In genomic region chr6:14454467-14454763, GRCh38 we compare ENCODE assay signal across 13 cellular contexts.
DNase-seq lines count a peak whose midpoint lies in the region; ATAC-seq and TF ChIP-seq lines count a peak whose summit lies in the region.
"Had no signal": no experiment of that assay in that cellular context is flagged by ENCODE, and none has a peak within 500 bp of the region (broad histone marks: within the 10 kb centered on the region; RNA-seq: fewer than 3 reads in every experiment).

No MANE protein-coding gene starts in this region.

- H3K36me3 Mint-ChIP-seq in T-helper 17 cell (ENCODE audit: low read depth), result no peaks in the 10 kb centered on the region
- H3K36me3 Mint-ChIP-seq in activated naive CD4-positive, alpha-beta T cell treated with anti-CD3 and anti-CD28 coated beads, Interleukin-2, amount 50 U/mL, for 72 hours, result peaks cover 0 to 21% of the 10 kb centered on the region in 2 donors
- peaks cover 22% of the 10 kb centered on the region for H3K36me3 Mint-ChIP-seq in stimulated activated memory B cell treated with anti-CD40 and anti-IgM and Interleukin-4, amounts not matched to agents 10 μg/mL and 1 μg/mL and 100 μg/mL, for 72 hours

- no peak overlapping the region for H2AK5ac ChIP-seq in trophoblast cell (ENCODE audit: low read length)

- WGBS in thyroid gland, 2 donors, result 79 to 88% methylated on average over 4 of the region's 4 CpGs
- no CpG with 5 or more reads among the region's 4 CpGs for WGBS in trophoblast cell (ENCODE audit: extremely low coverage, insufficient coverage, insufficient read length)

- H3K4ac ChIP-seq in trophoblast cell (ENCODE audit: low read depth, low read length), result no peak overlapping the region

- no peak overlapping the region for H2BK5ac ChIP-seq in trophoblast cell (ENCODE audit: low read depth, low read length, poor library complexity)

- no peak overlapping the region for H2BK12ac ChIP-seq in trophoblast cell (ENCODE audit: low read length)

- H3K79me2 ChIP-seq in trophoblast cell (ENCODE audit: control insufficient read depth, insufficient read depth, low read length, poor library complexity), result no peaks in the 10 kb centered on the region

- no peak overlapping the region for H3K4me2 ChIP-seq in trophoblast cell (ENCODE audit: low read length)

- H3K27ac Mint-ChIP-seq in T-helper 17 cell, result no peak overlapping the region
- peak overlapping the region; percentile 53 to 94 for H3K27ac Mint-ChIP-seq in activated naive CD4-positive, alpha-beta T cell treated with anti-CD3 and anti-CD28 coated beads, Interleukin-2, amount 50 U/mL, for 72 hours
- H3K27ac Mint-ChIP-seq in stimulated activated memory B cell treated with anti-CD40 and anti-IgM and Interleukin-4, amounts not matched to agents 10 μg/mL and 1 μg/mL and 100 μg/mL, for 72 hours, result peak overlapping the region; percentile 47
- H3K27ac Mint-ChIP-seq: activated B cell treated with CpG ODN at 0.5 μM for 24 hours had no signal

- TF ChIP-seq CTCF in thyroid gland (IDR thresholded peaks at IDR 0.05), result no peak

- intact Hi-C loops in thyroid gland (cut with DNase I), result no loop called here

- no peaks in the 10 kb centered on the region for H3K79me1 ChIP-seq in trophoblast cell (ENCODE audit: low read length)

- no peak overlapping the region for H3K23ac ChIP-seq in trophoblast cell (ENCODE audit: low read length)

- H4K12ac ChIP-seq in trophoblast cell (ENCODE audit: low read depth, low read length), result no peak overlapping the region

- no peak overlapping the region for H4K91ac ChIP-seq in trophoblast cell (ENCODE audit: low read depth, low read length)

- H3K27ac ChIP-seq in thyroid gland (no peak overlapping the region), trophoblast cell (ENCODE audit: low read depth, low read length) (no peak overlapping the region)
- H3K27ac ChIP-seq: 22Rv1, breast epithelium, ovary had no signal

- H3K4me1 Mint-ChIP-seq in T-helper 17 cell, result peaks cover 48% of the 10 kb centered on the region
- peaks cover 14% of the 10 kb centered on the region for H3K4me1 Mint-ChIP-seq in stimulated activated memory B cell treated with anti-CD40 and anti-IgM and Interleukin-4, amounts not matched to agents 10 μg/mL and 1 μg/mL and 100 μg/mL, for 72 hours

- H3K4me1 ChIP-seq in thyroid gland (peaks cover 0 to 5% of the 10 kb centered on the region in 2 donors), trophoblast cell (ENCODE audit: control insufficient read depth in 1 of 2, insufficient read depth in 2 of 2, low read length in 2 of 2) (peaks cover 0 to 3% of the 10 kb centered on the region in 2 experiments)

- ATAC-seq in T-helper 17 cell, result peak; percentile 36
- peak in 1 of 2 donors; percentile 36 for ATAC-seq in activated naive CD4-positive, alpha-beta T cell treated with anti-CD3 and anti-CD28 coated beads, Interleukin-2, amount 50 U/mL, for 72 hours
- ATAC-seq in stimulated activated memory B cell treated with anti-CD40 and anti-IgM and Interleukin-4, amounts not matched to agents 10 μg/mL and 1 μg/mL and 100 μg/mL, for 72 hours, result no peak

- H3K36me3 ChIP-seq in thyroid gland, result no peaks in the 10 kb centered on the region
- H3K36me3 ChIP-seq in trophoblast cell (ENCODE audit: control insufficient read depth in 1 of 2, insufficient read depth in 2 of 2, low read length in 2 of 2), result no peaks in the 10 kb centered on the region
- H3K36me3 ChIP-seq: breast epithelium, ovary had no signal

- H4K8ac ChIP-seq in trophoblast cell (ENCODE audit: low read depth, low read length), result no peak overlapping the region

- H3K9ac ChIP-seq in trophoblast cell (ENCODE audit: low read length), result no peak overlapping the region

- peak; percentile 34 to 56 (median 55) for DNase-seq in NCI-H1417 (lab: John Stamatoyannopoulos, UW)
- DNase-seq in NCI-H1417 treated with DMSO at 0.1 percent for 48 hours (lab: John Stamatoyannopoulos, UW), result no peak
- no peak for DNase-seq in T-helper 17 cell
- peak in 1 of 2 donors; percentile 38 for DNase-seq in activated naive CD4-positive, alpha-beta T cell treated with anti-CD3 and anti-CD28 coated beads, Interleukin-2, amount 50 U/mL, for 72 hours (ENCODE audit: low spot score in 2 of 2)
- no peak for DNase-seq in thyroid gland
- DNase-seq in iPS-NIHi11 (ENCODE audit: low spot score), result no peak
- DNase-seq in trophoblast cell, result no peak
- DNase-seq: activated B cell treated with CpG ODN at 0.5 μM for 24 hours, kidney glomerular epithelial cell, ovary had no signal

- H3K27me3 ChIP-seq in thyroid gland (no peaks in the 10 kb centered on the region), trophoblast cell (ENCODE audit: insufficient read depth, low read length) (no peaks in the 10 kb centered on the region)
- H3K27me3 ChIP-seq: breast epithelium, ovary had no signal

- no peaks in the 10 kb centered on the region for H3K9me3 ChIP-seq in T-helper 17 cell (ENCODE audit: control insufficient read depth, low read length, poor library complexity, severe bottlenecking)
- no peaks in the 10 kb centered on the region for H3K9me3 ChIP-seq in thyroid gland
- no peaks in the 10 kb centered on the region for H3K9me3 ChIP-seq in trophoblast cell (ENCODE audit: insufficient read depth, low read depth, low read length)
- H3K9me3 ChIP-seq: breast epithelium, ovary had no signal

- H3K4me3 ChIP-seq in thyroid gland (replicated peaks in 1 of 3) (no peak overlapping the region), trophoblast cell (ENCODE audit: low read depth, low read length) (no peak overlapping the region)
- H3K4me3 ChIP-seq: breast epithelium, ovary had no signal

- H3K18ac ChIP-seq in trophoblast cell (ENCODE audit: low read length), result no peak overlapping the region

- no peaks in the 10 kb centered on the region for H3K27me3 Mint-ChIP-seq in T-helper 17 cell
- H3K27me3 Mint-ChIP-seq in stimulated activated memory B cell treated with anti-CD40 and anti-IgM and Interleukin-4, amounts not matched to agents 10 μg/mL and 1 μg/mL and 100 μg/mL, for 72 hours, result no peaks in the 10 kb centered on the region
- H3K27me3 Mint-ChIP-seq: activated B cell treated with CpG ODN at 0.5 μM for 24 hours had no signal

- H3K14ac ChIP-seq in trophoblast cell (ENCODE audit: low read length), result no peak overlapping the region

- H2AFZ ChIP-seq in trophoblast cell (ENCODE audit: insufficient read depth, low read length, poor library complexity), result no peak overlapping the region

- H2BK120ac ChIP-seq in trophoblast cell (ENCODE audit: insufficient read depth, low read length, poor library complexity), result no peak overlapping the region

- no peak for TF ChIP-seq POLR2A in thyroid gland (IDR thresholded peaks at IDR 0.05)

- no peaks in the 10 kb centered on the region for H3K9me3 Mint-ChIP-seq in activated naive CD4-positive, alpha-beta T cell treated with anti-CD3 and anti-CD28 coated beads, Interleukin-2, amount 50 U/mL, for 72 hours
- no peaks in the 10 kb centered on the region for H3K9me3 Mint-ChIP-seq in stimulated activated memory B cell treated with anti-CD40 and anti-IgM and Interleukin-4, amounts not matched to agents 10 μg/mL and 1 μg/mL and 100 μg/mL, for 72 hours
- H3K9me3 Mint-ChIP-seq: activated B cell treated with CpG ODN at 0.5 μM for 24 hours had no signal

- peak overlapping the region; percentile 19 for H3K4me3 Mint-ChIP-seq in T-helper 17 cell
- H3K4me3 Mint-ChIP-seq in stimulated activated memory B cell treated with anti-CD40 and anti-IgM and Interleukin-4, amounts not matched to agents 10 μg/mL and 1 μg/mL and 100 μg/mL, for 72 hours, result no peak overlapping the region
- H3K4me3 Mint-ChIP-seq: activated B cell treated with CpG ODN at 0.5 μM for 24 hours had no signal

Comparison
In these comparisons a context has a peak if more than half of its experiments do, and no peak if none do; other contexts are left out.
1. DNase-seq: peak in NCI-H1417 (3 of 3); none in NCI-H1417 treated with DMSO at 0.1 percent for 48 hours (single experiment), T-helper 17 cell (0 of 3), thyroid gland (0 of 2), iPS-NIHi11 (single experiment) and trophoblast cell (0 of 2).